Comparison of ENCODE assay signal across 8 cellular contexts in the genomic region with DNA sequence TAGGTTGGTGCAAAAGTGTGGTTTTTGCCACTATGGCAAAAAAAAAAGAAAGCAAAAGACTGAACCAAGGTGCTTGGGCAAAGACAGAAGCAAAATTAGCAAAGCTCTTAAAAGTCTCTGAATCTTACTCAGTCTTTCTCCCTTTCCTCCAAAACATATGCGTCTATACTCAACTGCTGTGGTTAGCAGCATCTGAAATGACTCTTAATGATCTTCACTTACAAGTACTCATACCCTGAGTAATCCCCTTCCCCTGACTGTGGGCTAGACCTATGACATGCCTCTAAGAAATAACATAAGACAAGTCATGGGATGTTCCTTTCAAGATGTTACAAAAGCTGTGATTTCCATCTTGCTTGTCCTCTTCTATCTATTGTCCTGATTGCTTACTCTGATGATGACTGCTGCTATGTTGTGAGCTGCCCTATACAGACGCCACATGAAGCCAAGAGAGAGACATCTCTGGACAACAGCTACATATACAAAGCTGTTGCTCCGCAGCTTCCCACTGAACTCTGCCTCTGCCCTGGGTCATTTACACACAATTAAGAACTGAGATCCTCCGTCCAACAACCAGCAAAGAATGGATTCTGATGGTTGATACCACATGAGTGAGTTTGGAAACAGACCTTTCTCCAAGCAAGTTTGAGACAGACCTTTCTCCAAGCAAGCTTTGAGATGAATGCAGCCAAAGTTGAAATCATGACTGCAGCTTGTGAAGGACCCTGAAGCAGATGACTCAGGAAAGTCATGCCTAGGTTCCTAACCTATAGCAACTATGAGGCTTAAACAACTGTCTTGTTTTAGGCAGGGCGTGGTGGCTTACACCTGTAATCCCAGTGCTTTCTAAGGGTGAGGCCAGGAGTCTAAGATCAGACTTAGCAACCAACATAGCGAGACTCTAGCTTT. TPM values are rescaled to one million over a fixed set of nuclear protein-coding genes. Genes with fewer than 3 reads are reported as not detected.
DNase-seq lines count a peak whose midpoint lies in the region; ATAC-seq and TF ChIP-seq lines count a peak whose summit lies in the region.

No MANE protein-coding gene starts in this region.

- DNase-seq in AG08395 (ENCODE audit: low spot score) (peak; percentile 11), M059J (ENCODE audit: low read depth) (peak; percentile 62), fibroblast of mammary gland (ENCODE audit: low read depth) (peak; percentile 92), dorsolateral prefrontal cortex (no peak), tibial nerve (ENCODE audit: low spot score in 2 of 2) (no peak), NCI-H2196 treated with DMSO at 0.1 percent for 48 hours (lab: John Stamatoyannopoulos, UW; ENCODE audit: unreplicated experiment) (no peak)

- peaks cover 0 to 64% (median 18%) of the 10 kb centered on the region in 4 donors for H3K4me1 ChIP-seq in tibial nerve

- H3K4me3 ChIP-seq in fibroblast of mammary gland (ENCODE audit: control insufficient read depth, low read depth, low read length) (no peak overlapping the region), dorsolateral prefrontal cortex (no peak overlapping the region), tibial nerve (no peak overlapping the region)

- H3K9me3 ChIP-seq in tibial nerve: no peaks in the 10 kb centered on the region

- intact Hi-C loops in dorsolateral prefrontal cortex (cut with DNase I): no loop called here

- ATAC-seq in GM19043 (IDR thresholded peaks at IDR 0.05; ENCODE audit: low read depth, unreplicated experiment): peak; percentile 48
- no peak for ATAC-seq in GM19035 (IDR thresholded peaks at IDR 0.05; ENCODE audit: unreplicated experiment)

- H3K27me3 ChIP-seq in dorsolateral prefrontal cortex (no peaks in the 10 kb centered on the region), tibial nerve (no peaks in the 10 kb centered on the region)

- WGBS in tibial nerve, 2 donors: 65 to 66% methylated on average over 6 of the region's 6 CpGs

- no peak for TF ChIP-seq EP300 in tibial nerve (IDR thresholded peaks at IDR 0.05)

- no peak for TF ChIP-seq CTCF in fibroblast of mammary gland (conservative IDR thresholded peaks at IDR 0.05; ENCODE audit: control insufficient read depth, insufficient read depth, low read depth, low read length)
- no peak for TF ChIP-seq CTCF in dorsolateral prefrontal cortex (IDR thresholded peaks at IDR 0.05 in 54 of 56, conservative IDR thresholded peaks at IDR 0.05 in 2 of 56; ENCODE audit: low read depth in 1 of 56, partially characterized antibody in 56 of 56)
- no peak for TF ChIP-seq CTCF in tibial nerve (IDR thresholded peaks at IDR 0.05)

- no peak for TF ChIP-seq POLR2A in tibial nerve (IDR thresholded peaks at IDR 0.05)

- H3K36me3 ChIP-seq in tibial nerve: peaks cover 0 to 7% (median 0%) of the 10 kb centered on the region in 3 donors

- H3K27ac ChIP-seq in dorsolateral prefrontal cortex (no peak overlapping the region), tibial nerve (no peak overlapping the region)

RNA-seq across cellular contexts. Expression of a gene that starts 55.2 kb away (rescaled TPM):
- 38.6 and 60.2 TPM in 2 replicates for total RNA-seq in M059J (2014; rRNA removed; shearing (Covaris generic))
- total RNA-seq in dorsolateral prefrontal cortex (100 to 1,000 TPM in 119 of 120 experiments, 10 to 100 TPM in 1; 99.6 to 180 (median 142) TPM), tibial nerve (10 to 100 TPM; 64.8 to 93.4 (median 76.0) TPM)

Comparison
In these comparisons a context has a peak if more than half of its experiments do, and no peak if none do; other contexts are left out.
1. DNase-seq: peak in AG08395 (single experiment), M059J (single experiment) and fibroblast of mammary gland (single experiment); none in dorsolateral prefrontal cortex (0 of 10), tibial nerve (0 of 2) and NCI-H2196 treated with DMSO at 0.1 percent for 48 hours (single experiment).